ENCODE assay signal across 8 cellular contexts in the genomic region with DNA sequence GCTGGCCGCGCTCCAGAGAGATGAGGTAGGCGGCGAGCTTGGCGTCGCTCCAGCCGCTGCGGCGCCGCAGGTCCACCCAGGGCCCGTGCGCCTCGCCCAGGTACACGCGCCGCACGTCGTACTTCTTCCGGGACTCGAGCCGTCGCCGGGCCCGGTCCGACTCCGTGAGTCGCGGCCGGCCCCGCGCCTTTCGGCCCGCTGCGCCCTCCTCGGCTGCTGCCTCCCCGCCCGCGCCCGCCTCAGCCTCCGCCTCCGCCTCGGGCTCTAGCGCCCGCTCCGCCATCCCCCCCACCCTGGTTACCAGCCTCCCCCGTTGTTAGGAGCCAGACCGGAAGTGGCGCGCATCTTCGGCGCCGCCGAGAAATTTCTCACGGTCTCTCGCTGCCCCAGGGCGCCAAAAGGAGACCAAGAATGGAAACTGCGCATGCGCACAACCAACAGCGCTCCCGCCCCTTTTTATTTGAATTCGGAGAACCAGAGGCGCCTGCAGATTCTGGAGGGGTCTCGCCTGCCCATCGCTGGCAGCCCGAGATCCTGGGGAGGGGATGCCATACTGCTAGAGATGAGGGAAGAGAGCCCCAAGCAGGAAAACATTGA. TPM values are rescaled to one million over a fixed set of nuclear protein-coding genes. Genes with fewer than 3 reads are reported as not detected.
DNase-seq lines count a peak whose midpoint lies in the region; ATAC-seq, FAIRE-seq and TF ChIP-seq lines count a peak whose summit lies in the region.

A gene with protein sequence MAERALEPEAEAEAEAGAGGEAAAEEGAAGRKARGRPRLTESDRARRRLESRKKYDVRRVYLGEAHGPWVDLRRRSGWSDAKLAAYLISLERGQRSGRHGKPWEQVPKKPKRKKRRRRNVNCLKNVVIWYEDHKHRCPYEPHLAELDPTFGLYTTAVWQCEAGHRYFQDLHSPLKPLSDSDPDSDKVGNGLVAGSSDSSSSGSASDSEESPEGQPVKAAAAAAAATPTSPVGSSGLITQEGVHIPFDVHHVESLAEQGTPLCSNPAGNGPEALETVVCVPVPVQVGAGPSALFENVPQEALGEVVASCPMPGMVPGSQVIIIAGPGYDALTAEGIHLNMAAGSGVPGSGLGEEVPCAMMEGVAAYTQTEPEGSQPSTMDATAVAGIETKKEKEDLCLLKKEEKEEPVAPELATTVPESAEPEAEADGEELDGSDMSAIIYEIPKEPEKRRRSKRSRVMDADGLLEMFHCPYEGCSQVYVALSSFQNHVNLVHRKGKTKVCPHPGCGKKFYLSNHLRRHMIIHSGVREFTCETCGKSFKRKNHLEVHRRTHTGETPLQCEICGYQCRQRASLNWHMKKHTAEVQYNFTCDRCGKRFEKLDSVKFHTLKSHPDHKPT (minus strand): TSS at position 336 of the 597 bp plus-strand sequence. CDS start 53 bp downstream, at position 283.

- CTCF ChIA-PET in WTC11 (lab: Charles Lee), result interaction anchor here (0.5 to 1.4 kb wide), 3 partner anchors 23 to 256 kb away, joined by 3 to 5 read pairs (median 4); no protein-coding TSS in a partner anchor

- peak; percentile 99 for DNase-seq in AG08395 (ENCODE audit: low spot score)
- peak; percentile 89 for DNase-seq in NCI-H2227 treated with DMSO at 0.1 percent for 48 hours (lab: John Stamatoyannopoulos, UW)
- peak; percentile 96 for DNase-seq in WTC11 (ENCODE audit: low spot score)
- DNase-seq in bronchial epithelial cell (ENCODE audit: low read depth), result peak; percentile 75
- DNase-seq in iris pigment epithelial cell (ENCODE audit: low read depth), result peak; percentile 90
- DNase-seq in stimulated activated CD4-positive, alpha-beta T cell treated with anti-CD3 and anti-CD28 coated beads, Interleukin-12 subunit alpha, Interleukin-12 subunit beta, amount 100 ng/mL, for 24 hours (ENCODE audit: low read depth in 2 of 2), result peak; percentile 91 to 92

- H3K27ac Mint-ChIP-seq in WTC11, result peak within 1 kb of the TSS; percentile 91

- H3K36me3 Mint-ChIP-seq in WTC11, result no peaks in the 10 kb centered on the region

- H3K27me3 ChIP-seq in bronchial epithelial cell (ENCODE audit: control insufficient read depth, insufficient read depth, low read length), result no peaks in the 10 kb centered on the region

- TF ChIP-seq CTCF in WTC11 (IDR thresholded peaks at IDR 0.05) (no peak), bronchial epithelial cell (IDR thresholded peaks at IDR 0.05; ENCODE audit: insufficient read depth, low read length, severe bottlenecking) (no peak)

- no peak for FAIRE-seq in bronchial epithelial cell (lab: Jason Lieb, UNC)

- no peaks in the 10 kb centered on the region for H3K9me3 Mint-ChIP-seq in WTC11

- H3K4me1 Mint-ChIP-seq in WTC11, result peaks cover 8% of the 10 kb centered on the region

- peak within 1 kb of the TSS; percentile 87 for H3K4me3 Mint-ChIP-seq in WTC11

- peak within 1 kb of the TSS; percentile 71 for H3K4me3 ChIP-seq in bronchial epithelial cell (ENCODE audit: low read depth, low read length)

- no peaks in the 10 kb centered on the region for H3K27me3 Mint-ChIP-seq in WTC11 (ENCODE audit: low read depth)

- ATAC-seq in GM18909 (IDR thresholded peaks at IDR 0.05; ENCODE audit: poor library complexity, unreplicated experiment), result peak; percentile 57
- ATAC-seq in HG03159 (IDR thresholded peaks at IDR 0.05; ENCODE audit: unreplicated experiment), result peak; percentile 58
- peak; percentile 17 for ATAC-seq in WTC11

- POLR2A ChIA-PET in WTC11 (lab: Charles Lee), result interaction anchor here (0.7 kb wide), 1 partner anchor 98 kb away, joined by 3 read pairs; no protein-coding TSS in a partner anchor

- H3K36me3 ChIP-seq in bronchial epithelial cell (ENCODE audit: control insufficient read depth, insufficient read depth, low read length), result no peaks in the 10 kb centered on the region

TF ChIP-seq in WTC11, 78 proteins besides CTCF, POLR2A, EP300 and RAD21 (continues in another document):
- TF ChIP-seq, protein P1, sequence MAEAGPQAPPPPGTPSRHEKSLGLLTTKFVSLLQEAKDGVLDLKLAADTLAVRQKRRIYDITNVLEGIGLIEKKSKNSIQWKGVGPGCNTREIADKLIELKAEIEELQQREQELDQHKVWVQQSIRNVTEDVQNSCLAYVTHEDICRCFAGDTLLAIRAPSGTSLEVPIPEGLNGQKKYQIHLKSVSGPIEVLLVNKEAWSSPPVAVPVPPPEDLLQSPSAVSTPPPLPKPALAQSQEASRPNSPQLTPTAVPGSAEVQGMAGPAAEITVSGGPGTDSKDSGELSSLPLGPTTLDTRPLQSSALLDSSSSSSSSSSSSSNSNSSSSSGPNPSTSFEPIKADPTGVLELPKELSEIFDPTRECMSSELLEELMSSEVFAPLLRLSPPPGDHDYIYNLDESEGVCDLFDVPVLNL (CRISPR knock-in tag; IDR thresholded peaks at IDR 0.05; ENCODE audit: borderline replicate concordance, low read depth), result no peak
- TF ChIP-seq FOXK1 (CRISPR knock-in tag; IDR thresholded peaks at IDR 0.05), result peak; percentile 55
- TF ChIP-seq HMGA2 (CRISPR knock-in tag; IDR thresholded peaks at IDR 0.05), result no peak
- no peak for TF ChIP-seq CBFB (CRISPR knock-in tag; IDR thresholded peaks at IDR 0.05; ENCODE audit: low read depth)
- TF ChIP-seq, protein P2, sequence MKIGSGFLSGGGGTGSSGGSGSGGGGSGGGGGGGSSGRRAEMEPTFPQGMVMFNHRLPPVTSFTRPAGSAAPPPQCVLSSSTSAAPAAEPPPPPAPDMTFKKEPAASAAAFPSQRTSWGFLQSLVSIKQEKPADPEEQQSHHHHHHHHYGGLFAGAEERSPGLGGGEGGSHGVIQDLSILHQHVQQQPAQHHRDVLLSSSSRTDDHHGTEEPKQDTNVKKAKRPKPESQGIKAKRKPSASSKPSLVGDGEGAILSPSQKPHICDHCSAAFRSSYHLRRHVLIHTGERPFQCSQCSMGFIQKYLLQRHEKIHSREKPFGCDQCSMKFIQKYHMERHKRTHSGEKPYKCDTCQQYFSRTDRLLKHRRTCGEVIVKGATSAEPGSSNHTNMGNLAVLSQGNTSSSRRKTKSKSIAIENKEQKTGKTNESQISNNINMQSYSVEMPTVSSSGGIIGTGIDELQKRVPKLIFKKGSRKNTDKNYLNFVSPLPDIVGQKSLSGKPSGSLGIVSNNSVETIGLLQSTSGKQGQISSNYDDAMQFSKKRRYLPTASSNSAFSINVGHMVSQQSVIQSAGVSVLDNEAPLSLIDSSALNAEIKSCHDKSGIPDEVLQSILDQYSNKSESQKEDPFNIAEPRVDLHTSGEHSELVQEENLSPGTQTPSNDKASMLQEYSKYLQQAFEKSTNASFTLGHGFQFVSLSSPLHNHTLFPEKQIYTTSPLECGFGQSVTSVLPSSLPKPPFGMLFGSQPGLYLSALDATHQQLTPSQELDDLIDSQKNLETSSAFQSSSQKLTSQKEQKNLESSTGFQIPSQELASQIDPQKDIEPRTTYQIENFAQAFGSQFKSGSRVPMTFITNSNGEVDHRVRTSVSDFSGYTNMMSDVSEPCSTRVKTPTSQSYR (CRISPR knock-in tag; IDR thresholded peaks at IDR 0.05), result no peak
- TF ChIP-seq, protein P3, sequence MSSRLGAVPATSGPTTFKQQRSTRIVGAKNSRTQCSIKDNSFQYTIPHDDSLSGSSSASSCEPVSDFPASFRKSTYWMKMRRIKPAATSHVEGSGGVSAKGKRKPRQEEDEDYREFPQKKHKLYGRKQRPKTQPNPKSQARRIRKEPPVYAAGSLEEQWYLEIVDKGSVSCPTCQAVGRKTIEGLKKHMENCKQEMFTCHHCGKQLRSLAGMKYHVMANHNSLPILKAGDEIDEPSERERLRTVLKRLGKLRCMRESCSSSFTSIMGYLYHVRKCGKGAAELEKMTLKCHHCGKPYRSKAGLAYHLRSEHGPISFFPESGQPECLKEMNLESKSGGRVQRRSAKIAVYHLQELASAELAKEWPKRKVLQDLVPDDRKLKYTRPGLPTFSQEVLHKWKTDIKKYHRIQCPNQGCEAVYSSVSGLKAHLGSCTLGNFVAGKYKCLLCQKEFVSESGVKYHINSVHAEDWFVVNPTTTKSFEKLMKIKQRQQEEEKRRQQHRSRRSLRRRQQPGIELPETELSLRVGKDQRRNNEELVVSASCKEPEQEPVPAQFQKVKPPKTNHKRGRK (CRISPR knock-in tag; IDR thresholded peaks at IDR 0.05; ENCODE audit: borderline replicate concordance), result no peak
- TF ChIP-seq GTF2I (CRISPR knock-in tag; conservative IDR thresholded peaks at IDR 0.05), result no peak
- TF ChIP-seq ZNF219 (CRISPR knock-in tag; IDR thresholded peaks at IDR 0.05; ENCODE audit: borderline replicate concordance), result no peak
- TF ChIP-seq, protein P4, sequence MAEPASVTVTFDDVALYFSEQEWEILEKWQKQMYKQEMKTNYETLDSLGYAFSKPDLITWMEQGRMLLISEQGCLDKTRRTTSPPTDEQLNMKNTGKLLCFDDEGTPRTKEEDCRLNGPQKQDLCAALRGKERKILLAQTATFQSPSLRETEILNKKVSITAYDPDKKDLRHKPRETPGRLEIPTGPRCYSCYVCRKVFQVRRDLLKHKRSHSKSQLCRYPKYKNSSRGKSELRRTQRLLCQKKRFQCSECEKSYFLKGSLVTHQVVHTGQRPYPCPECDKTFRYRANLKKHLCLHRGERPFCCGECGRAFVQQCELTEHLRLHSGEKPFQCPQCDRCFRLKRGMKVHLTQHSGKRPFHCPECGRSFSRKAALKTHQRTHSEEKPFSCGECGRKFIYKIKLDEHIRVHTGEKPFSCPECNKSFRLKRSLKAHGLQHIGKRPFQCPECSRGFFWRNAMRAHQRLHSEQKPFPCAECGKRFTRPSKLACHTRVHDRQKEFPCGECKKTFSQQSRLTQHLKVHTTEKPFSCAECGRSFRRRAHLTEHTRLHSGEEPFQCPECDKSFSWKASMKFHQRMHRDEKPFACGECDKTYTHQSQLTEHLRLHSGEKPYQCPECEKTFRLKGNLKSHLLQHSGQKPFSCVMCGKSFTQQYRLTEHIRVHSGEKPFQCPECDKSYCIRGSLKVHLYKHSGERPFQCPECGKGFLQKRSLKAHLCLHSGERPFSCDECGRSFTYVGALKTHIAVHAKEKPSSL (CRISPR knock-in tag; conservative IDR thresholded peaks at IDR 0.05), result no peak
- TF ChIP-seq ZNF423 (CRISPR knock-in tag; IDR thresholded peaks at IDR 0.05), result no peak
- peak; percentile 71 for TF ChIP-seq EMX1 (CRISPR knock-in tag; IDR thresholded peaks at IDR 0.05)
- TF ChIP-seq GRHL2 (CRISPR knock-in tag; IDR thresholded peaks at IDR 0.05; ENCODE audit: insufficient replicate concordance, severe bottlenecking), result no peak
- TF ChIP-seq, protein P5, sequence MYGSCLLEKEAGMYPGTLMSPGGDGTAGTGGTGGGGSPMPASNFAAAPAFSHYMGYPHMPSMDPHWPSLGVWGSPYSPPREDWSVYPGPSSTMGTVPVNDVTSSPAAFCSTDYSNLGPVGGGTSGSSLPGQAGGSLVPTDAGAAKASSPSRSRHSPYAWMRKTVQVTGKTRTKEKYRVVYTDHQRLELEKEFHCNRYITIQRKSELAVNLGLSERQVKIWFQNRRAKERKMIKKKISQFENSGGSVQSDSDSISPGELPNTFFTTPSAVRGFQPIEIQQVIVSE (CRISPR knock-in tag; IDR thresholded peaks at IDR 0.05; ENCODE audit: borderline replicate concordance), result no peak
- no peak; the same call in 1 of the 2 replicates for TF ChIP-seq KAT7 (CRISPR knock-in tag; IDR thresholded peaks at IDR 0.05; ENCODE audit: borderline replicate concordance)

RNA-seq across cellular contexts. Expression of the gene that starts here (rescaled TPM):
- total RNA-seq in WTC11 (2021), result 10.3 to 13.4 TPM (median 11.5 TPM) in 3 replicates
- total RNA-seq in bronchial epithelial cell, result 5.3 and 8.3 TPM in 2 replicates

Comparison
In these comparisons a context has a peak if more than half of its experiments do, and no peak if none do; other contexts are left out.
1. Peak in every context shown above with its lines: DNase-seq, ATAC-seq and H3K4me3 ChIP-seq.